Comparison of ENCODE assay signal across 33 cellular contexts in genomic region chr20:3027987-3028386, GRCh38. TPM values are rescaled to one million over a fixed set of nuclear protein-coding genes. Genes with fewer than 3 reads are reported as not detected.
"Had no signal": no experiment of that assay in that cellular context is flagged by ENCODE, and none has a peak within 500 bp of the region (broad histone marks: within the 10 kb centered on the region; RNA-seq: fewer than 3 reads in every experiment).

No MANE protein-coding gene starts in this region.

- H3K27ac Mint-ChIP-seq: dendritic cell treated with granulocyte-macrophage colony-stimulating factor and Interleukin-4, amounts not matched to agents 40 ng/mL and 50 ng/mL, for 4 days; mesothelial cell of epicardium had no signal

- H3K27ac ChIP-seq: colonic mucosa, epithelial cell of prostate, esophagus squamous epithelium, gastrocnemius medialis, heart right ventricle, left lung, lower lobe of right lung had no signal

- H3K4me3 ChIP-seq: colonic mucosa, esophagus squamous epithelium, gastrocnemius medialis, heart right ventricle, left lung, lower lobe of right lung, mucosa of descending colon had no signal

- DNase-seq: colonic mucosa; cortex of kidney; effector CD8-positive, alpha-beta T cell; effector memory CD8-positive, alpha-beta T cell; endodermal cell; erythroblast; esophagus squamous epithelium; foreskin fibroblast; foreskin melanocyte; gastrocnemius medialis; glutamatergic neuron; head of caudate nucleus; heart right ventricle; hippocampal formation; left cardiac atrium; left lung; left ventricle myocardium superior; lower lobe of right lung; mesenchymal stem cell; mucosa of descending colon; naive B cell had no signal

- H3K4me3 Mint-ChIP-seq: dendritic cell treated with granulocyte-macrophage colony-stimulating factor and Interleukin-4, amounts not matched to agents 40 ng/mL and 50 ng/mL, for 4 days; effector memory CD8-positive, alpha-beta T cell; endodermal cell; mesothelial cell of epicardium; naive B cell had no signal

- H3K9me3 Mint-ChIP-seq: dendritic cell treated with granulocyte-macrophage colony-stimulating factor and Interleukin-4, amounts not matched to agents 40 ng/mL and 50 ng/mL, for 4 days; effector memory CD8-positive, alpha-beta T cell; endodermal cell; mesothelial cell of epicardium; naive B cell had no signal

- H3K27me3 Mint-ChIP-seq: dendritic cell treated with granulocyte-macrophage colony-stimulating factor and Interleukin-4, amounts not matched to agents 40 ng/mL and 50 ng/mL, for 4 days; effector memory CD8-positive, alpha-beta T cell; naive B cell had no signal

- H3K9me3 ChIP-seq: colonic mucosa, esophagus squamous epithelium, gastrocnemius medialis, heart right ventricle, left lung, lower lobe of right lung, mucosa of descending colon had no signal

- ATAC-seq: effector memory CD8-positive, alpha-beta T cell; esophagus mucosa; gastrocnemius medialis; heart right ventricle; left cardiac atrium; left lung; left ventricle myocardium superior; lower lobe of right lung; mucosa of descending colon had no signal

- H3K27me3 ChIP-seq: colonic mucosa, esophagus squamous epithelium, gastrocnemius medialis, heart right ventricle, left lung had no signal

- H3K4me1 ChIP-seq: colonic mucosa, left lung, lower lobe of right lung had no signal

RNA-seq across cellular contexts. Expression of gene GNRH2, which starts 15.4 kb away (rescaled TPM):
- total RNA-seq: colonic mucosa, dermis microvascular lymphatic vessel endothelial cell, esophagus mucosa, esophagus squamous epithelium, gastrocnemius medialis, glomerular endothelial cell, kidney epithelial cell, left cardiac atrium, left ventricle myocardium superior, lower leg skin, lower lobe of right lung, lung microvascular endothelial cell, mesenteric fat pad, myocyte had no signal
- polyA plus RNA-seq: heart right ventricle had no signal

RNA-seq across cellular contexts. Expression of gene OXT, which starts 43.4 kb away (rescaled TPM):
- total RNA-seq: colonic mucosa, dermis microvascular lymphatic vessel endothelial cell, endodermal cell, esophagus mucosa, esophagus squamous epithelium, glomerular endothelial cell, kidney epithelial cell, left ventricle myocardium superior, lower leg skin, lower lobe of right lung, lung microvascular endothelial cell, mesothelial cell of epicardium, myocyte had no signal
- polyA plus RNA-seq: keratinocyte had no signal

RNA-seq across cellular contexts. Expression of gene AVP, which starts 56.5 kb away (rescaled TPM):
- total RNA-seq: colonic mucosa, dermis microvascular lymphatic vessel endothelial cell, endodermal cell, esophagus mucosa, esophagus squamous epithelium, gastrocnemius medialis, glomerular endothelial cell, heart right ventricle, kidney epithelial cell, left cardiac atrium, left lung, left ventricle myocardium superior, lower leg skin, lower lobe of right lung, lung microvascular endothelial cell, mesothelial cell of epicardium, mucosa of descending colon, myocyte had no signal
- polyA plus RNA-seq: heart right ventricle, keratinocyte had no signal
